13 cellular contexts compared by ENCODE assay signal in genomic region chr11:34631737-34632104, GRCh38. TPM values are rescaled to one million over a fixed set of nuclear protein-coding genes. Genes with fewer than 3 reads are reported as not detected.
DNase-seq lines count a peak whose midpoint lies in the region; ATAC-seq and TF ChIP-seq lines count a peak whose summit lies in the region.
"Had no signal": no experiment of that assay in that cellular context is flagged by ENCODE, and none has a peak within 500 bp of the region (broad histone marks: within the 10 kb centered on the region; RNA-seq: fewer than 3 reads in every experiment).

No MANE protein-coding gene starts in this region.

- no peak overlapping the region for H3K27ac Mint-ChIP-seq in T-cell
- H3K27ac Mint-ChIP-seq: GM23338 had no signal

- H3K36me3 Mint-ChIP-seq in T-cell = no peaks in the 10 kb centered on the region

- peak; percentile 56; the same call in 1 of the 2 replicates for ATAC-seq in Panc1
- peak; percentile 41 for ATAC-seq in left colon
- ATAC-seq in T-cell (replicated peaks in 1 of 4) = no peak
- no peak for ATAC-seq in GM18517 (IDR thresholded peaks at IDR 0.05; ENCODE audit: unreplicated experiment)
- ATAC-seq: GM23338 had no signal

- H3K27me3 ChIP-seq in Panc1 (ENCODE audit: control insufficient read depth, insufficient read depth, low read length) (no peaks in the 10 kb centered on the region), suprapubic skin (no peaks in the 10 kb centered on the region)
- H3K27me3 ChIP-seq: gastrocnemius medialis had no signal

- TF ChIP-seq CTCF in Panc1 (IDR thresholded peaks at IDR 0.05) = no peak
- no peak for TF ChIP-seq CTCF in suprapubic skin (IDR thresholded peaks at IDR 0.05)

- TF ChIP-seq POLR2A in suprapubic skin (IDR thresholded peaks at IDR 0.05) = no peak

- H3K4me1 Mint-ChIP-seq in T-cell = peaks cover 9 to 16% (median 11%) of the 10 kb centered on the region in 3 donors

- H3K4me3 Mint-ChIP-seq in T-cell = no peak overlapping the region
- H3K4me3 Mint-ChIP-seq: GM23338 had no signal

- H3K36me3 ChIP-seq in Panc1 (ENCODE audit: control insufficient read depth, insufficient read depth, low read length) (no peaks in the 10 kb centered on the region), suprapubic skin (no peaks in the 10 kb centered on the region)
- H3K36me3 ChIP-seq: gastrocnemius medialis had no signal

- POLR2A ChIA-PET in Panc1 (lab: Charles Lee) = no interaction called here
- POLR2A ChIA-PET in T-cell (lab: Charles Lee) = no interaction called here

- no TSS peak for BruUV-seq in Panc1 (replicated peaks; lab: Mats Ljungman, UMichigan)

- peaks cover 8% of the 10 kb centered on the region for H3K4me1 ChIP-seq in Panc1 (ENCODE audit: control insufficient read depth, insufficient read depth, low read length)
- H3K4me1 ChIP-seq in suprapubic skin = peaks cover 43% of the 10 kb centered on the region

- H3K4me3 ChIP-seq in Panc1 (ENCODE audit: low read depth in 2 of 2, low read length in 2 of 2) = peak overlapping the region in 1 of 2 experiments; percentile 19; a peak in 1 of 4 replicates
- H3K4me3 ChIP-seq in suprapubic skin = no peak overlapping the region
- H3K4me3 ChIP-seq: gastrocnemius medialis, GM23338, lung had no signal

- H3K9me3 ChIP-seq in Panc1 (ENCODE audit: control insufficient read depth, insufficient read depth, low read depth, low read length) = no peaks in the 10 kb centered on the region
- no peaks in the 10 kb centered on the region for H3K9me3 ChIP-seq in suprapubic skin
- H3K9me3 ChIP-seq: gastrocnemius medialis had no signal

- no peak for TF ChIP-seq EP300 in suprapubic skin (IDR thresholded peaks at IDR 0.05)

- CTCF ChIA-PET in Panc1 (lab: Charles Lee) (no interaction called here), T-cell (lab: Charles Lee) (no interaction called here)

- in situ Hi-C loops in Panc1 (cut with HindIII; ENCODE audit: low pct_unique_long_range_greater_than_20kb, low sequenced_read_pairs) = no loop called here

- H3K27ac ChIP-seq in Panc1 (ENCODE audit: low read length) (peak overlapping the region; percentile 54), suprapubic skin (peak overlapping the region; percentile 63)

- H3K27me3 Mint-ChIP-seq in T-cell = peaks cover 3% of the 10 kb centered on the region in 2 donors

- DNase-seq in NCI-H1092 treated with DMSO at 0.1 percent for 48 hours (lab: John Stamatoyannopoulos, UW) (peak; percentile 97), Panc1 (ENCODE audit: low read depth, low spot score) (no peak), left colon (no peak), suprapubic skin (ENCODE audit: low spot score in 2 of 2) (no peak), T-cell (no peak)
- no peak for DNase-seq in activated CD4-positive, alpha-beta T cell treated with anti-CD3 and anti-CD28 coated beads, Interleukin-2, amount 50 U/mL, for 4 hours
- DNase-seq: dermis blood vessel endothelial cell, T-helper 2 cell had no signal

- H3K9me3 Mint-ChIP-seq in T-cell = no peaks in the 10 kb centered on the region
- H3K9me3 Mint-ChIP-seq: GM23338 had no signal

- intact Hi-C loops in Panc1 (cut with micrococcal nuclease; ENCODE audit: unreplicated experiment) (no loop called here), left colon (cut with DNase I, micrococcal nuclease) (no loop called here)

- WGBS in suprapubic skin = 38% methylated on average over 4 of the region's 4 CpGs

RNA-seq across cellular contexts. Expression of gene EHF, which starts 10.8 kb away (rescaled TPM):
- 0.51 TPM for total RNA-seq in Panc1 (2021; ENCODE audit: unreplicated experiment)
- polyA plus RNA-seq in Panc1 (2012; ENCODE audit: insufficient read length) = 0.17 TPM
- 100 to 1,000 TPM; 226 to 394 TPM for total RNA-seq in left colon
- total RNA-seq in suprapubic skin = 100 to 1,000 TPM in 3 of 4 donors, 10 to 100 TPM in 1; 99.2 to 138 (median 118) TPM
- total RNA-seq in T-cell = under 1 TPM in 3 of 5 donors, not detected in 2; 0.30 to 0.47 (median 0.43) TPM
- total RNA-seq: GM23338, posterior vena cava had no signal
- polyA plus RNA-seq: GM23338 had no signal

Comparison
In these comparisons a context has a peak if more than half of its experiments do, and no peak if none do; other contexts are left out.
1. ATAC-seq: peak in Panc1 (single experiment) and left colon (single experiment); none in T-cell (0 of 4) and GM18517 (single experiment).
2. RNA of gene EHF, which starts 10.8 kb away (total RNA-seq): 226 to 394 TPM in left colon and 99.2 to 138 TPM in suprapubic skin; 0.51 TPM in Panc1 (single experiment) and 0.30 to 0.47 TPM in T-cell; every median in the first group is over 10 times any median in the second.